Comparison of ENCODE assay signal across 29 cellular contexts in genomic region chr9:91880378-91880972, GRCh38.
"Had no signal": no experiment of that assay in that cellular context is flagged by ENCODE, and none has a peak within 500 bp of the region (broad histone marks: within the 10 kb centered on the region; RNA-seq: fewer than 3 reads in every experiment).

No MANE protein-coding gene starts in this region.

- H2AFZ ChIP-seq: parathyroid adenoma had no signal

- H3K27ac Mint-ChIP-seq: dendritic cell treated with granulocyte-macrophage colony-stimulating factor and Interleukin-4, amounts not matched to agents 40 ng/mL and 50 ng/mL, for 4 days; endodermal cell; memory B cell; natural killer cell; progenitor cell of endocrine pancreas; stimulated activated effector memory CD8-positive, alpha-beta T cell treated with anti-CD3 and anti-CD28 coated beads, Interleukin-12 subunit alpha, Interleukin-12 subunit beta, amount 100 ng/mL, for 72 hours had no signal

- H3K9ac ChIP-seq: parathyroid adenoma had no signal

- H3K4me3 Mint-ChIP-seq: dendritic cell treated with granulocyte-macrophage colony-stimulating factor and Interleukin-4, amounts not matched to agents 40 ng/mL and 50 ng/mL, for 4 days; endodermal cell; memory B cell; natural killer cell; stimulated activated effector memory CD8-positive, alpha-beta T cell treated with anti-CD3 and anti-CD28 coated beads, Interleukin-12 subunit alpha, Interleukin-12 subunit beta, amount 100 ng/mL, for 72 hours had no signal

- H3K4me1 Mint-ChIP-seq: memory B cell; natural killer cell; stimulated activated effector memory CD8-positive, alpha-beta T cell treated with anti-CD3 and anti-CD28 coated beads, Interleukin-12 subunit alpha, Interleukin-12 subunit beta, amount 100 ng/mL, for 72 hours had no signal

- FAIRE-seq: islet of Langerhans, urothelium cell line had no signal

- H3K27ac ChIP-seq: colonic mucosa, foreskin keratinocyte, heart right ventricle, left lung, neutrophil, parathyroid adenoma, thoracic aorta, tibial nerve, upper lobe of left lung had no signal

- H3K27me3 Mint-ChIP-seq: progenitor cell of endocrine pancreas had no signal

- H3K4me1 ChIP-seq: colonic mucosa, foreskin keratinocyte, parathyroid adenoma, tibial nerve, upper lobe of left lung had no signal

- H3K9me3 Mint-ChIP-seq: dendritic cell treated with granulocyte-macrophage colony-stimulating factor and Interleukin-4, amounts not matched to agents 40 ng/mL and 50 ng/mL, for 4 days; endodermal cell; memory B cell; natural killer cell; stimulated activated effector memory CD8-positive, alpha-beta T cell treated with anti-CD3 and anti-CD28 coated beads, Interleukin-12 subunit alpha, Interleukin-12 subunit beta, amount 100 ng/mL, for 72 hours had no signal

- H3K36me3 Mint-ChIP-seq: memory B cell; natural killer cell; stimulated activated effector memory CD8-positive, alpha-beta T cell treated with anti-CD3 and anti-CD28 coated beads, Interleukin-12 subunit alpha, Interleukin-12 subunit beta, amount 100 ng/mL, for 72 hours had no signal

- H3K4me3 ChIP-seq: colonic mucosa, esophagus muscularis mucosa, gastroesophageal sphincter, heart right ventricle, left lung, lung, right atrium auricular region, thoracic aorta, tibial nerve, upper lobe of left lung had no signal

- H3K9me3 ChIP-seq: colonic mucosa, esophagus muscularis mucosa, gastroesophageal sphincter, heart right ventricle, left lung, neutrophil, right atrium auricular region, thoracic aorta, tibial nerve, upper lobe of left lung had no signal

- ATAC-seq: foreskin keratinocyte; gastroesophageal sphincter; heart right ventricle; left cardiac atrium; left lung; natural killer cell; sciatic nerve; stimulated activated effector memory CD8-positive, alpha-beta T cell treated with anti-CD3 and anti-CD28 coated beads, Interleukin-12 subunit alpha, Interleukin-12 subunit beta, amount 100 ng/mL, for 72 hours; stimulated activated naive CD8-positive, alpha-beta T cell treated with anti-CD3 and anti-CD28 coated beads, Interleukin-15, Interleukin-2, amounts not matched to agents 100 U/mL and 50 U/mL, for 24 hours had no signal

- H3K36me3 ChIP-seq: colonic mucosa, esophagus muscularis mucosa, gastroesophageal sphincter, heart right ventricle, left lung, neutrophil, right atrium auricular region, thoracic aorta, tibial nerve, upper lobe of left lung had no signal

- DNase-seq: colonic mucosa; effector CD8-positive, alpha-beta T cell; endodermal cell; foreskin keratinocyte; heart right ventricle; hippocampal formation; left cardiac atrium; left lung; natural killer cell; stimulated activated CD4-positive, alpha-beta T cell treated with anti-CD3 and anti-CD28 coated beads, Interleukin-2, amount 100 ng/mL, for 24 hours; stimulated activated CD4-positive, alpha-beta T cell treated with anti-CD3 and anti-CD28 coated beads, Interleukin-4, amount 100 ng/mL, for 24 hours; stimulated activated naive CD8-positive, alpha-beta T cell treated with anti-CD3 and anti-CD28 coated beads, Interleukin-15, Interleukin-2, amounts not matched to agents 100 U/mL and 50 U/mL, for 24 hours; substantia nigra; upper lobe of left lung had no signal

- H3K27me3 ChIP-seq: colonic mucosa, esophagus muscularis mucosa, foreskin keratinocyte, gastroesophageal sphincter, left lung, right atrium auricular region, tibial nerve, upper lobe of left lung had no signal
